Comparison of ENCODE assay signal across 1 cellular context in the genomic region with DNA sequence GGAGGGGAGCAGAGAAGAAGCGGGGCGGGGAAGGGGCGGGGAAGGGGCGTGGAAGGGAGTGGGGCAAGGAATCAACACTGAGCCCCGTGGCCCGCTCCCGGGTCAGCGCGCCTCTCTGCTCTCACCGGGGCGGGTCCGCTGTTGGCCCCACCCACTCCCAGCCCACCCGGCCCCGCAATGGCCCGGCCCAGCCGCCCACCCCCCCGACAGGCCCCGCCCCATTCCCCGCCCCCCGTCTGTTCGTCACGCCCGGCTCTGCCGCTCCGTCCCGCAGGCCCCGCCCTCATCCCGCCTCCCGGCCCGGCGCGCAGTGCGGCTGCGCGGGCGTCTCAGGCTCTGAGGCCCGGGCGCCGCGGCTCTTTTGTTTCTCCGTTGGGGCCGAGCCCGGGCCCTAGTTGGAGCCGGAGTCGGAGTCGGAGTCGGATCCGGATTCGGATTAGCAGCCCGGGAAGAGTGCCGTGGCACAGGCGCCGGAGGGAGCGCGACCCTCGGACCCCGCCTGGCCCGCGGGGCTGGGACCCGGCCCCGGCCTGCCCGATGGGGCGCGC.
TF ChIP-seq lines count a peak whose summit lies in the region.

A gene (plus strand): TSS at position 310 of the 548 bp plus-strand sequence. CDS start 380 bp downstream, outside the sequence.

TF ChIP-seq in SK-N-SH, 30 proteins besides CTCF, POLR2A, EP300 and RAD21 (continued from another document):
- TF ChIP-seq SIN3A (IDR thresholded peaks at IDR 0.05; ENCODE audit: borderline replicate concordance, low read depth, low read length), result peak; percentile 68; the same call in 1 of the 2 replicates
- no peak for TF ChIP-seq TCF12 (IDR thresholded peaks at IDR 0.05)
- peak; percentile 90 for TF ChIP-seq NRF1 (IDR thresholded peaks at IDR 0.05; ENCODE audit: low read depth, low read length)
